ENCODE assay signal across 8 cellular contexts in the genomic region with DNA sequence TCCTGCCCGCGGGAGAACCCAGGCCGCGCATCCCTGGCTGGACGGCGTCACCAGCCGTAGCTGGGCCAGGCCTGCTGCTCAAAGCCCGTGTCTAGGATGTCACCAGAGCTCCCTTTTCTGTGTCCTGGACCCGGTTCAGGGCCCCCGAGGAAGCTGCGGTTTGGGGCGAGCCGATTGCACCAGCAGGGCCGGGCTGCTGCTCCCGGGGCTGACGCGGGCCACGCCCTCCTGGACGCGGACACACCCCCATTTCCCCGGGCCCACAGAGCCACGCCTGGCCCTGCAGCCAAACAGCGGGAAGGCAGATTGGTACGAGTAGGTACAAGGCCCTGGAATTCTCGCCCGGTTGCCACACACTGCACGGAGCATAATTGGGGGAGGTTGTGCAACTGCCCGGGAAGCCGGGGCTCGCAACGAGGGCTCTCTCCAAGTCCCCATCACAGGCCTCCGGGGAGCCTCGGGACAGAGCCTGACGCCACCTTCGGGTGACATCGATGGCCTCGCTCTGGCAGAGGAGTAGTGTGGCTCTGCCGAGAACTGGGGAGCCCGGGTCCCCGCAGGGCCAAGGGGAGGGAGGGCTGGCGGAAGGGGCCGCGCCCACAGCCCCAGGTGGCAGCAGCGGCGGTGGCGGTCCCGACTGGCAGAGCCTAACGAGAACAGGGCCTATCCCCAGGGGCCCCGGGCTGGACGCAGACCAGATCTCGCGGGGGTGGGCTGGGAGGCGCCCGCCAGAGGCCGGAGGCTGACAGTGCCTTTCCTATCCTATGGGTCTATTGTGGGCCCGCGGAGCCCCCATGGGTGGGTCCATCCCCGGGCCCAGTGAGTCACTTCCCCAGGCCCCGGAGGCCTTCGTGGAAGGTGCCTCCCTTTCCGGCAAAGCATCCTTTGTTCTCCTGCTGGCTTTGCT. TPM values are rescaled to one million over a fixed set of nuclear protein-coding genes. Genes with fewer than 3 reads are reported as not detected.
DNase-seq lines count a peak whose midpoint lies in the region.

No MANE protein-coding gene starts in this region.

- H3K27me3 ChIP-seq in MG63 (no peaks in the 10 kb centered on the region), ectodermal cell (ENCODE audit: control insufficient read depth, insufficient read depth, low read length, poor library complexity, severe bottlenecking) (peaks cover 20% of the 10 kb centered on the region)

- intact Hi-C loops in activated CD4-positive, alpha-beta T cell treated with anti-CD3 and anti-CD28 coated beads, Interleukin-2, amount 10 ng/mL, durations not matched to agents 24 days and 14 days (cut with micrococcal nuclease): loop anchor here (2.0 kb wide), 1 partner anchor 23 kb away; the partner anchor contains the start of gene KCTD15

- DNase-seq in MG63 (peak; percentile 77), medulla oblongata (ENCODE audit: extremely low spot score) (peak; percentile 26), NCI-H2196 (lab: John Stamatoyannopoulos, UW; ENCODE audit: unreplicated experiment) (no peak), OCI-M2 (lab: John Stamatoyannopoulos, UW; ENCODE audit: unreplicated experiment) (no peak)
- DNase-seq in activated CD4-positive, alpha-beta T cell treated with anti-CD3 and anti-CD28 coated beads, Interleukin-2, amount 10 ng/mL, durations not matched to agents 24 days and 14 days: peak; percentile 92
- peak; percentile 49 to 62 for DNase-seq in stimulated activated CD8-positive, alpha-beta memory T cell treated with anti-CD3 and anti-CD28 coated beads, Interleukin-2, amount 100 ng/mL, for 48 hours (ENCODE audit: low read depth in 2 of 2)

- H3K4me1 Mint-ChIP-seq in activated CD4-positive, alpha-beta T cell treated with anti-CD3 and anti-CD28 coated beads, Interleukin-2, amount 10 ng/mL, durations not matched to agents 24 days and 14 days: peaks cover 23% of the 10 kb centered on the region

- peak overlapping the region; percentile 79 for H3K27ac Mint-ChIP-seq in activated CD4-positive, alpha-beta T cell treated with anti-CD3 and anti-CD28 coated beads, Interleukin-2, amount 10 ng/mL, durations not matched to agents 24 days and 14 days

- H3K9ac ChIP-seq in ES-I3 (ENCODE audit: low read depth, low read length): peak overlapping the region; percentile 74

- H3K4me3 Mint-ChIP-seq in activated CD4-positive, alpha-beta T cell treated with anti-CD3 and anti-CD28 coated beads, Interleukin-2, amount 10 ng/mL, durations not matched to agents 24 days and 14 days: peak overlapping the region; percentile 80

- H3K27me3 Mint-ChIP-seq in activated CD4-positive, alpha-beta T cell treated with anti-CD3 and anti-CD28 coated beads, Interleukin-2, amount 10 ng/mL, durations not matched to agents 24 days and 14 days: peaks cover 3% of the 10 kb centered on the region

- WGBS in ectodermal cell, 2 experiments: 9 to 10% methylated on average over 61 of the region's 61 CpGs

- H3K9me3 ChIP-seq in ES-I3 (ENCODE audit: control insufficient read depth, insufficient read depth, low read length) (no peaks in the 10 kb centered on the region; the same call in 1 of the 2 replicates), MG63 (no peaks in the 10 kb centered on the region), ectodermal cell (ENCODE audit: control insufficient read depth, low read length) (no peaks in the 10 kb centered on the region)

- no peaks in the 10 kb centered on the region for H3K36me3 Mint-ChIP-seq in activated CD4-positive, alpha-beta T cell treated with anti-CD3 and anti-CD28 coated beads, Interleukin-2, amount 10 ng/mL, durations not matched to agents 24 days and 14 days (ENCODE audit: low read depth)

- H3K36me3 ChIP-seq in ES-I3 (ENCODE audit: insufficient read depth, low read length): no peaks in the 10 kb centered on the region
- H3K36me3 ChIP-seq in MG63: no peaks in the 10 kb centered on the region; the same call in 1 of the 2 replicates
- H3K36me3 ChIP-seq in ectodermal cell (ENCODE audit: control insufficient read depth, insufficient read depth, low read length): no peaks in the 10 kb centered on the region

- H3K4me3 ChIP-seq in MG63 (peak overlapping the region; percentile 3; the same call in 1 of the 2 replicates), ectodermal cell (ENCODE audit: insufficient read depth, low read depth, low read length) (peak overlapping the region; percentile 42)

- H3K4me1 ChIP-seq in ES-I3 (ENCODE audit: insufficient read depth, low read length): peaks cover 4% of the 10 kb centered on the region; the same call in 1 of the 2 replicates
- H3K4me1 ChIP-seq in ectodermal cell (ENCODE audit: control insufficient read depth, insufficient read depth, low read length): peaks cover 15% of the 10 kb centered on the region

- H3K27ac ChIP-seq in ectodermal cell (ENCODE audit: insufficient read depth, low read depth, low read length, poor library complexity, severe bottlenecking): peak overlapping the region; percentile 22

- H3K9me3 Mint-ChIP-seq in activated CD4-positive, alpha-beta T cell treated with anti-CD3 and anti-CD28 coated beads, Interleukin-2, amount 10 ng/mL, durations not matched to agents 24 days and 14 days: no peaks in the 10 kb centered on the region

RNA-seq across cellular contexts. Expression of gene KCTD15, which starts 23.5 kb away (rescaled TPM):
- 72.5 and 81.7 TPM in 2 replicates for total RNA-seq in MG63 (2014; rRNA removed; shearing (Covaris generic); ENCODE audit: low replicate concordance)
- total RNA-seq in activated CD4-positive, alpha-beta T cell treated with anti-CD3 and anti-CD28 coated beads, Interleukin-2, amount 10 ng/mL, durations not matched to agents 24 days and 14 days: 10.6 and 12.1 TPM in 2 replicates
- 58.5 TPM for polyA plus RNA-seq in ectodermal cell (2013, experiment 1 of 4)
- 63.5 TPM for polyA plus RNA-seq in ectodermal cell (2013, experiment 2 of 4)
- polyA plus RNA-seq in ectodermal cell (2013, experiment 3 of 4): 48.7 TPM
- polyA plus RNA-seq in ectodermal cell (2013, experiment 4 of 4): 59.1 TPM

Comparison
In these comparisons a context has a peak if more than half of its experiments do, and no peak if none do; other contexts are left out.
1. DNase-seq: peak in MG63 (single experiment), activated CD4-positive, alpha-beta T cell treated with anti-CD3 and anti-CD28 coated beads, Interleukin-2, amount 10 ng/mL, durations not matched to agents 24 days and 14 days (single experiment), medulla oblongata (single experiment) and stimulated activated CD8-positive, alpha-beta memory T cell treated with anti-CD3 and anti-CD28 coated beads, Interleukin-2, amount 100 ng/mL, for 48 hours (2 of 2); none in NCI-H2196 (single experiment) and OCI-M2 (single experiment).